Comparison of ENCODE assay signal across 19 cellular contexts in genomic region chr11:114319716-114320328, GRCh38. TPM values are rescaled to one million over a fixed set of nuclear protein-coding genes. Genes with fewer than 3 reads are reported as not detected.
DNase-seq lines count a peak whose midpoint lies in the region; ATAC-seq and TF ChIP-seq lines count a peak whose summit lies in the region.
"Had no signal": no experiment of that assay in that cellular context is flagged by ENCODE, and none has a peak within 500 bp of the region (broad histone marks: within the 10 kb centered on the region; RNA-seq: fewer than 3 reads in every experiment).

No MANE protein-coding gene starts in this region.

- H3K4me3 ChIP-seq in iPS-20b (ENCODE audit: low read length), result peak overlapping the region; percentile 32; the same call in 1 of the 2 replicates
- no peak overlapping the region for H3K4me3 ChIP-seq in skin epidermis
- H3K4me3 ChIP-seq: PC-9, SJSA1 had no signal

- H3K4me3 Mint-ChIP-seq in activated CD4-positive, alpha-beta T cell treated with anti-CD3 and anti-CD28 coated beads for 36 hours, result no peak overlapping the region
- H3K4me3 Mint-ChIP-seq in WTC11, result peak overlapping the region; percentile 9; the same call in 1 of the 2 replicates
- H3K4me3 Mint-ChIP-seq: activated CD4-positive, alpha-beta memory T cell treated with anti-CD3 and anti-CD28 coated beads for 36 hours; dendritic cell treated with granulocyte-macrophage colony-stimulating factor and Interleukin-4, amounts not matched to agents 40 ng/mL and 50 ng/mL, for 4 days; IgD-negative memory B cell; stimulated activated naive CD8-positive, alpha-beta T cell treated with anti-CD3 and anti-CD28 coated beads, Interleukin-15, Interleukin-2, amounts not matched to agents 100 ng/mL and 50 ng/mL, for 24 hours had no signal

- H3K36me3 Mint-ChIP-seq in activated CD4-positive, alpha-beta T cell treated with anti-CD3 and anti-CD28 coated beads for 36 hours (ENCODE audit: low read depth), result no peaks in the 10 kb centered on the region
- peaks cover 6% of the 10 kb centered on the region; the same call in 1 of the 2 replicates for H3K36me3 Mint-ChIP-seq in WTC11
- H3K36me3 Mint-ChIP-seq: activated CD4-positive, alpha-beta memory T cell treated with anti-CD3 and anti-CD28 coated beads for 36 hours; CD4-positive, alpha-beta memory T cell; IgD-negative memory B cell had no signal

- peak overlapping the region; percentile 11 for H3K27ac Mint-ChIP-seq in activated CD4-positive, alpha-beta T cell treated with anti-CD3 and anti-CD28 coated beads for 36 hours
- H3K27ac Mint-ChIP-seq in WTC11, result peak overlapping the region; percentile 22
- H3K27ac Mint-ChIP-seq: activated CD4-positive, alpha-beta memory T cell treated with anti-CD3 and anti-CD28 coated beads for 36 hours; dendritic cell treated with granulocyte-macrophage colony-stimulating factor and Interleukin-4, amounts not matched to agents 40 ng/mL and 50 ng/mL, for 4 days; IgD-negative memory B cell; stimulated activated naive CD8-positive, alpha-beta T cell treated with anti-CD3 and anti-CD28 coated beads, Interleukin-15, Interleukin-2, amounts not matched to agents 100 ng/mL and 50 ng/mL, for 24 hours had no signal

- H3K27me3 Mint-ChIP-seq in activated CD4-positive, alpha-beta T cell treated with anti-CD3 and anti-CD28 coated beads for 36 hours, result peaks cover 5% of the 10 kb centered on the region
- H3K27me3 Mint-ChIP-seq in WTC11 (ENCODE audit: low read depth), result peaks cover 8% of the 10 kb centered on the region
- H3K27me3 Mint-ChIP-seq: stimulated activated naive CD8-positive, alpha-beta T cell treated with anti-CD3 and anti-CD28 coated beads, Interleukin-15, Interleukin-2, amounts not matched to agents 100 ng/mL and 50 ng/mL, for 24 hours had no signal

- peaks cover 33% of the 10 kb centered on the region; the same call in 1 of the 2 replicates for H3K4me1 ChIP-seq in iPS-20b (ENCODE audit: insufficient read depth, low read length)
- H3K4me1 ChIP-seq: parathyroid adenoma, SJSA1 had no signal

- ATAC-seq in activated CD4-positive, alpha-beta T cell treated with anti-CD3 and anti-CD28 coated beads for 36 hours, result no peak
- ATAC-seq in WTC11, result peak; percentile 62

- H3K9ac ChIP-seq in iPS-20b (ENCODE audit: low read depth, low read length), result no peak overlapping the region
- H3K9ac ChIP-seq: parathyroid adenoma had no signal

- DNase-seq in activated CD4-positive, alpha-beta T cell treated with anti-CD3 and anti-CD28 coated beads for 36 hours, result no peak
- DNase-seq in activated CD4-positive, alpha-beta T cell treated with anti-CD3 and anti-CD28 coated beads, Interleukin-2, amount 50 U/mL, for 4 hours, result no peak
- DNase-seq in WTC11 (ENCODE audit: low spot score) (no peak), pons (ENCODE audit: low spot score) (no peak), COLO829 (ENCODE audit: low spot score) (no peak), NCI-H1436 (lab: John Stamatoyannopoulos, UW) (no peak)
- DNase-seq: activated CD4-positive, alpha-beta memory T cell treated with anti-CD3 and anti-CD28 coated beads for 36 hours; CD4-positive, alpha-beta memory T cell; erythroblast; NCI-H2107; PC-9; stimulated activated CD4-positive, alpha-beta T cell treated with anti-CD3 and anti-CD28 coated beads, Interleukin-12 subunit alpha, Interleukin-12 subunit beta, amount 100 ng/mL, for 4 hours had no signal

- H3K9me3 Mint-ChIP-seq in activated CD4-positive, alpha-beta T cell treated with anti-CD3 and anti-CD28 coated beads for 36 hours (ENCODE audit: low read depth), result no peaks in the 10 kb centered on the region
- H3K9me3 Mint-ChIP-seq in WTC11, result peaks cover 11% of the 10 kb centered on the region; the same call in 1 of the 2 replicates
- H3K9me3 Mint-ChIP-seq: activated CD4-positive, alpha-beta memory T cell treated with anti-CD3 and anti-CD28 coated beads for 36 hours; dendritic cell treated with granulocyte-macrophage colony-stimulating factor and Interleukin-4, amounts not matched to agents 40 ng/mL and 50 ng/mL, for 4 days; stimulated activated naive CD8-positive, alpha-beta T cell treated with anti-CD3 and anti-CD28 coated beads, Interleukin-15, Interleukin-2, amounts not matched to agents 100 ng/mL and 50 ng/mL, for 24 hours had no signal

- TF ChIP-seq CTCF in WTC11 (IDR thresholded peaks at IDR 0.05), result no peak

- H3K36me3 ChIP-seq in iPS-20b (ENCODE audit: insufficient read depth, low read depth, low read length), result no peaks in the 10 kb centered on the region
- H3K36me3 ChIP-seq: SJSA1 had no signal

- CTCF ChIA-PET in activated CD4-positive, alpha-beta T cell treated with anti-CD3 and anti-CD28 coated beads for 36 hours (lab: Charles Lee), result interaction anchor here (0.7 kb wide), 1 partner anchor 20 kb away, joined by 3 read pairs; no protein-coding TSS in a partner anchor
- CTCF ChIA-PET in WTC11 (lab: Charles Lee), result interaction anchor here (1.3 to 1.4 kb wide), 2 partner anchors 20 to 29 kb away, joined by 3 to 5 read pairs; no protein-coding TSS in a partner anchor

- intact Hi-C loops in activated CD4-positive, alpha-beta T cell treated with anti-CD3 and anti-CD28 coated beads for 36 hours (cut with DNase I, micrococcal nuclease), result no loop called here

- H3K27ac ChIP-seq in iPS-20b (ENCODE audit: low read length), result no peak overlapping the region
- H3K27ac ChIP-seq in skin epidermis, result peak overlapping the region in 14 of 21 experiments; percentile 0 to 76 (median 30)
- H3K27ac ChIP-seq: parathyroid adenoma, PC-9, SJSA1 had no signal

- no peaks in the 10 kb centered on the region; the same call in 1 of the 2 replicates for H3K9me3 ChIP-seq in iPS-20b (ENCODE audit: insufficient read depth, low read depth, low read length)
- H3K9me3 ChIP-seq: SJSA1 had no signal

- POLR2A ChIA-PET in activated CD4-positive, alpha-beta T cell treated with anti-CD3 and anti-CD28 coated beads for 36 hours (lab: Charles Lee), result no interaction called here
- POLR2A ChIA-PET in WTC11 (lab: Charles Lee), result no interaction called here

- peaks cover 29% of the 10 kb centered on the region for H3K4me1 Mint-ChIP-seq in activated CD4-positive, alpha-beta T cell treated with anti-CD3 and anti-CD28 coated beads for 36 hours
- H3K4me1 Mint-ChIP-seq in WTC11, result peaks cover 71% of the 10 kb centered on the region

- H3K27me3 ChIP-seq in iPS-20b (ENCODE audit: insufficient read depth, low read length), result no peaks in the 10 kb centered on the region
- H3K27me3 ChIP-seq: SJSA1 had no signal

TF ChIP-seq in WTC11, 78 proteins besides CTCF, POLR2A, EP300 and RAD21:
- TF ChIP-seq ZNF416 (CRISPR knock-in tag; IDR thresholded peaks at IDR 0.05), result no peak
- TF ChIP-seq ZNF219 (CRISPR knock-in tag; IDR thresholded peaks at IDR 0.05; ENCODE audit: borderline replicate concordance), result no peak

RNA-seq across cellular contexts. Expression of gene NNMT, which starts 23.6 kb away (rescaled TPM):
- not detected for total RNA-seq in activated CD4-positive, alpha-beta T cell treated with anti-CD3 and anti-CD28 coated beads for 36 hours
- 0.50 to 0.53 TPM in 2 of 3 replicates, not detected in the other for total RNA-seq in WTC11 (2021)
- total RNA-seq: activated CD4-positive, alpha-beta memory T cell treated with anti-CD3 and anti-CD28 coated beads for 36 hours; CD4-positive, alpha-beta memory T cell; PC-9 had no signal
